ENCODE assay signal across 24 cellular contexts in genomic region chr12:52078276-52078675, GRCh38. TPM values are rescaled to one million over a fixed set of nuclear protein-coding genes. Genes with fewer than 3 reads are reported as not detected.
"Had no signal": no experiment of that assay in that cellular context is flagged by ENCODE, and none has a peak within 500 bp of the region (broad histone marks: within the 10 kb centered on the region; RNA-seq: fewer than 3 reads in every experiment).

No MANE protein-coding gene starts in this region.

- DNase-seq: activated CD4-positive, alpha-beta T cell treated with anti-CD3 and anti-CD28 coated beads for 48 hours; activated CD4-positive, alpha-beta T cell treated with anti-CD3 and anti-CD28 coated beads, Interleukin-2, amount 50 U/mL, for 4 hours; activated CD4-positive, CD25-positive, alpha-beta regulatory T cell treated with anti-CD3 and anti-CD28 coated beads, Interleukin-2, amount 50 U/mL, for 72 hours; activated CD8-positive, alpha-beta memory T cell treated with anti-CD3 and anti-CD28 coated beads, Interleukin-2, amount 10 ng/mL, durations not matched to agents 7 days and 5 days; activated CD8-positive, alpha-beta T cell treated with anti-CD3 and anti-CD28 coated beads, Interleukin-2, amount 10 ng/mL, durations not matched to agents 7 days and 5 days; activated gamma-delta T cell; activated naive CD4-positive, alpha-beta T cell treated with anti-CD3 and anti-CD28 coated beads for 36 hours; activated T-cell treated with anti-CD3 and anti-CD28 coated beads, Interleukin-2, amount 50 U/mL, for 48 hours; caudate nucleus; Kasumi-1; KBM-7; NCI-H1105 treated with DMSO at 0.1 percent for 48 hours; NCI-H1436 treated with DMSO at 0.1 percent for 48 hours; NCI-H187; NCI-H2081; NCI-H446; NCI-H524; SHP77; T-helper 17 cell; T-helper 9 cell had no signal

- H3K4me3 ChIP-seq: SJSA1 had no signal

- H3K27ac ChIP-seq: SJSA1 had no signal

- FAIRE-seq: RCC 7860 had no signal

- H3K9me3 ChIP-seq: SJSA1 had no signal

- ATAC-seq: activated CD8-positive, alpha-beta memory T cell treated with anti-CD3 and anti-CD28 coated beads, Interleukin-2, amount 10 ng/mL, durations not matched to agents 7 days and 5 days; activated CD8-positive, alpha-beta T cell treated with anti-CD3 and anti-CD28 coated beads, Interleukin-2, amount 10 ng/mL, durations not matched to agents 7 days and 5 days; activated T-helper 17 cell treated with anti-CD3 and anti-CD28 coated beads, Interleukin-2, amount 50 U/mL, for 72 hours; T-helper 17 cell; WTC11 had no signal

- H3K27me3 ChIP-seq: SJSA1 had no signal

RNA-seq across cellular contexts. Expression of gene SMIM41, which starts 1.2 kb away (rescaled TPM):
- total RNA-seq: activated CD8-positive, alpha-beta memory T cell treated with anti-CD3 and anti-CD28 coated beads, Interleukin-2, amount 10 ng/mL, durations not matched to agents 7 days and 5 days; activated CD8-positive, alpha-beta T cell treated with anti-CD3 and anti-CD28 coated beads, Interleukin-2, amount 10 ng/mL, durations not matched to agents 7 days and 5 days; activated naive CD4-positive, alpha-beta T cell treated with anti-CD3 and anti-CD28 coated beads for 36 hours; activated T-helper 17 cell treated with anti-CD3 and anti-CD28 coated beads, Interleukin-2, amount 50 U/mL, for 72 hours; SJSA1; T-helper 17 cell; WTC11 had no signal
